ENCODE assay signal across 10 cellular contexts in the genomic region with DNA sequence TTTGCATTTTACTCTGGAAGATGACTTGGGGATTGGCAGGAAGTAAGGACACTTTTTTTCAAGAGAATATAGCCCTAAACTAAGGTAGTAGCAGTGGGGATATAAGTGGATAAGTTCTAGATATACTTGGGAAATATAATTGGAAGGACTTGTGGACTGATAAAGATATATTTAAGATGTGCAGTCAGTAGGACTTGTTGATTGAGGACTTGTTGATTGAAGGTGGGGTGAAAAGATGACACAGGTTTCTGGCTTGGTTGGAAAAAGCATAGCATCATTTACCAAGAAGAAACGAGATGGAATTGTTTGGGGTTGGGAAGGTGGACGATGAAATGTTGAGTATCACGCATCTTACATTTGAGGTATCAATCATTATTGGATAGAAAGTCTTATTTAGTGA. TPM values are rescaled to one million over a fixed set of nuclear protein-coding genes. Genes with fewer than 3 reads are reported as not detected.
A peak's percentile ranks its signal among the peaks of the same experiment; 100 is the strongest.
DNase-seq lines count a peak whose midpoint lies in the region; ATAC-seq, FAIRE-seq and TF ChIP-seq lines count a peak whose summit lies in the region.
"Had no signal": no experiment of that assay in that cellular context is flagged by ENCODE, and none has a peak within 500 bp of the region (broad histone marks: within the 10 kb centered on the region; RNA-seq: fewer than 3 reads in every experiment).

No MANE protein-coding gene starts in this region.

- H3K4me1 ChIP-seq in IMR-90 (ENCODE audit: control insufficient read depth, insufficient read depth, low read length) (peaks cover 24% of the 10 kb centered on the region), GM12878 (ENCODE audit: control insufficient read depth, insufficient read depth, low read length) (peaks cover 21% of the 10 kb centered on the region), mucosa of stomach (ENCODE audit: control insufficient read depth, insufficient read depth, low read length) (peaks cover 37% of the 10 kb centered on the region), tibial nerve (peaks cover 0 to 52% (median 18%) of the 10 kb centered on the region in 4 donors), foreskin keratinocyte (no peaks in the 10 kb centered on the region)

- no peak overlapping the region for H4K5ac ChIP-seq in IMR-90 (ENCODE audit: low read depth, low read length)

- H3K79me2 ChIP-seq in GM12878 (ENCODE audit: control insufficient read depth, insufficient read depth, low read length) = peaks cover 18% of the 10 kb centered on the region
- H3K79me2 ChIP-seq: parathyroid adenoma had no signal

- no peak overlapping the region for H4K91ac ChIP-seq in IMR-90 (ENCODE audit: insufficient read depth, low read depth, low read length)

- peaks cover 37% of the 10 kb centered on the region for H3K36me3 Mint-ChIP-seq in nephron progenitor cell (ENCODE audit: low read depth)

- H2BK5ac ChIP-seq in IMR-90 (ENCODE audit: low read depth, low read length, poor library complexity, severe bottlenecking) = no peak overlapping the region

- DNase-seq in IMR-90 = no peak
- DNase-seq in GM12878 (ENCODE audit: low read depth, low spot score) = no peak
- no peak for DNase-seq in tibial nerve (ENCODE audit: low spot score in 2 of 2)
- DNase-seq in foreskin keratinocyte = no peak
- no peak for DNase-seq in NCI-H146 (lab: John Stamatoyannopoulos, UW)
- no peak for DNase-seq in nephron progenitor cell
- DNase-seq: activated CD4-positive, CD25-positive, alpha-beta regulatory T cell treated with anti-CD3 and anti-CD28 coated beads, Interleukin-2, amount 50 U/mL, for 72 hours; stimulated activated naive B cell treated with anti-CD40 and anti-IgM and Interleukin-4, amounts not matched to agents 10 μg/mL and 1 μg/mL and 100 μg/mL, for 72 hours had no signal

- no peak overlapping the region for H3K4me3 Mint-ChIP-seq in nephron progenitor cell
- H3K4me3 Mint-ChIP-seq: stimulated activated naive B cell treated with anti-CD40 and anti-IgM and Interleukin-4, amounts not matched to agents 10 μg/mL and 1 μg/mL and 100 μg/mL, for 72 hours had no signal

- H3K79me1 ChIP-seq in IMR-90 (ENCODE audit: low read depth in 1 of 2, low read length in 2 of 2) = peaks cover 24 to 82% of the 10 kb centered on the region in 2 experiments

- intact Hi-C loops in IMR-90 (cut with micrococcal nuclease) (no loop called here), GM12878 (cut with micrococcal nuclease; ENCODE audit: unreplicated experiment) (loop anchor here (2.0 to 10.0 kb wide), 4 partner anchors 53 to 911 kb away; a partner anchor contains a TSS)

- H3K56ac ChIP-seq in IMR-90 (ENCODE audit: extremely low read depth, insufficient read depth, low read length) = no peak overlapping the region

- no peak overlapping the region for H2AK5ac ChIP-seq in IMR-90 (ENCODE audit: low read depth, low read length)

- H4K20me1 ChIP-seq in IMR-90 (ENCODE audit: insufficient read depth, low read length) = peaks cover 12% of the 10 kb centered on the region
- H4K20me1 ChIP-seq in GM12878 (ENCODE audit: control insufficient read depth, insufficient read depth) = no peaks in the 10 kb centered on the region

- H3K9me1 ChIP-seq in IMR-90 (ENCODE audit: insufficient read depth, low read length) = peaks cover 34% of the 10 kb centered on the region

- no peak for ATAC-seq in IMR-90 (ENCODE audit: low read depth)
- no peak for ATAC-seq in GM12878
- ATAC-seq in foreskin keratinocyte = no peak

- H2BK120ac ChIP-seq in IMR-90 (ENCODE audit: low read depth, low read length) = no peak overlapping the region

- dilution Hi-C loops in IMR-90 (cut with HindIII; ENCODE audit: low sequenced_read_pairs, unreplicated experiment) = no loop called here

- 0 out of 4 replicates have a peak overlapping the region, but pooled peaks of 1 of the 2 experiments have one; percentile 98 for H4K8ac ChIP-seq in IMR-90 (ENCODE audit: low read depth in 2 of 2, low read length in 2 of 2)

- no peak overlapping the region for H2BK20ac ChIP-seq in IMR-90 (ENCODE audit: low read depth, low read length)

- no peaks in the 10 kb centered on the region for H3K27me3 ChIP-seq in IMR-90 (ENCODE audit: control insufficient read depth, insufficient read depth, low read length)
- H3K27me3 ChIP-seq in GM12878 (replicated peaks in 1 of 2; ENCODE audit: control insufficient read depth in 2 of 2, insufficient read depth in 2 of 2, low read length in 1 of 2) = no peaks in the 10 kb centered on the region
- no peaks in the 10 kb centered on the region for H3K27me3 ChIP-seq in mucosa of stomach (ENCODE audit: control insufficient read depth, insufficient read depth, low read length)
- H3K27me3 ChIP-seq in tibial nerve = no peaks in the 10 kb centered on the region
- no peaks in the 10 kb centered on the region for H3K27me3 ChIP-seq in foreskin keratinocyte

- RAD21 ChIA-PET in GM12878 (lab: Charles Lee; ENCODE audit: unreplicated experiment) = interaction anchor here (0.7 to 1.8 kb wide), 4 partner anchors 9 to 54 kb away, joined by 3 to 8 read pairs (median 3); no protein-coding TSS in a partner anchor

- TSS peak; percentile 65 for BruUV-seq in IMR-90 (replicated peaks; lab: Mats Ljungman, UMichigan)
- BruUV-seq in GM12878 (replicated peaks; lab: Mats Ljungman, UMichigan) = no TSS peak

- H2AK9ac ChIP-seq in IMR-90 (replicated peaks; ENCODE audit: low read depth, low read length, poor library complexity) = no peak overlapping the region

- H3K9ac ChIP-seq in IMR-90 (ENCODE audit: low read depth, low read length) (no peak overlapping the region), GM12878 (ENCODE audit: control insufficient read depth, insufficient read depth, low read length) (no peak overlapping the region), mucosa of stomach (ENCODE audit: low read length) (peak overlapping the region; percentile 92)
- H3K9ac ChIP-seq: parathyroid adenoma had no signal

- H3K27me3 Mint-ChIP-seq in nephron progenitor cell (ENCODE audit: low read depth, poor library complexity) = no peaks in the 10 kb centered on the region
- H3K27me3 Mint-ChIP-seq: stimulated activated naive B cell treated with anti-CD40 and anti-IgM and Interleukin-4, amounts not matched to agents 10 μg/mL and 1 μg/mL and 100 μg/mL, for 72 hours had no signal

- H3K23ac ChIP-seq in IMR-90 (ENCODE audit: low read depth, low read length) = no peak overlapping the region

- TF ChIP-seq RAD21 in IMR-90 (IDR thresholded peaks at IDR 0.05; ENCODE audit: low read length) (no peak), GM12878 (IDR thresholded peaks at IDR 0.05; ENCODE audit: insufficient read depth, low read depth, low read length) (no peak)

- POLR2A ChIA-PET in IMR-90 (lab: Charles Lee; ENCODE audit: unreplicated experiment) = no interaction called here
- POLR2A ChIA-PET in GM12878 (lab: Charles Lee) = interaction anchor here (0.7 to 3.8 kb wide), 8 partner anchors 9 to 2000 kb away, joined by 3 to 34 read pairs (median 6); a partner anchor contains a TSS

- H3K4me1 Mint-ChIP-seq in nephron progenitor cell = peaks cover 4% of the 10 kb centered on the region

- FAIRE-seq in GM12878 (lab: Jason Lieb, UNC) = no peak

- in situ Hi-C loops in IMR-90 (cut with MboI; ENCODE audit: low sequenced_read_pairs) = no loop called here
- in situ Hi-C loops in GM12878 (cut with MboI) = loop anchor here (10.0 kb wide), 1 partner anchor 911 kb away; no protein-coding TSS in a partner anchor

- SMC1A ChIA-PET in GM12878 (lab: Charles Lee; ENCODE audit: uncharacterized antibody, unreplicated experiment) = interaction anchor here (0.6 to 3.1 kb wide), 3 partner anchors 9 to 110 kb away, joined by 3 to 24 read pairs (median 8); a partner anchor contains a TSS

- CTCF ChIA-PET in IMR-90 (lab: Yijun Ruan, JAX) = interaction anchor here (0.8 to 1.1 kb wide), 3 partner anchors 10 to 235 kb away, joined by 3 read pairs; a partner anchor contains a TSS
- CTCF ChIA-PET in GM12878 (lab: Yijun Ruan, JAX) = interaction anchor here (0.6 to 2.7 kb wide), 10 partner anchors 9 to 314 kb away, joined by 3 to 18 read pairs (median 4); a partner anchor contains a TSS

- H3K4ac ChIP-seq in IMR-90 (ENCODE audit: low read depth, low read length) = no peak overlapping the region

- no peak overlapping the region for H2BK15ac ChIP-seq in IMR-90 (ENCODE audit: low read depth, low read length)

- no peak overlapping the region for H3K27ac Mint-ChIP-seq in nephron progenitor cell
- H3K27ac Mint-ChIP-seq: stimulated activated naive B cell treated with anti-CD40 and anti-IgM and Interleukin-4, amounts not matched to agents 10 μg/mL and 1 μg/mL and 100 μg/mL, for 72 hours had no signal

- H3K14ac ChIP-seq in IMR-90 (replicated peaks; ENCODE audit: low read depth, low read length) = no peak overlapping the region

- H3K9me3 ChIP-seq in IMR-90 (ENCODE audit: control insufficient read depth, insufficient read depth, low read length) (no peaks in the 10 kb centered on the region), GM12878 (replicated peaks; ENCODE audit: control insufficient read depth, insufficient read depth, low read length) (no peaks in the 10 kb centered on the region), mucosa of stomach (ENCODE audit: control insufficient read depth, low read length) (no peaks in the 10 kb centered on the region), tibial nerve (no peaks in the 10 kb centered on the region)

- H3K9me3 Mint-ChIP-seq in nephron progenitor cell = no peaks in the 10 kb centered on the region
- H3K9me3 Mint-ChIP-seq: stimulated activated naive B cell treated with anti-CD40 and anti-IgM and Interleukin-4, amounts not matched to agents 10 μg/mL and 1 μg/mL and 100 μg/mL, for 72 hours had no signal

- H3K36me3 ChIP-seq in IMR-90 (ENCODE audit: control insufficient read depth, insufficient read depth, low read length) = peaks cover 55% of the 10 kb centered on the region
- H3K36me3 ChIP-seq in GM12878 (ENCODE audit: control insufficient read depth in 2 of 2, insufficient read depth in 2 of 2, low read length in 1 of 2) = peaks cover 18 to 27% of the 10 kb centered on the region in 2 experiments
- peaks cover 37% of the 10 kb centered on the region for H3K36me3 ChIP-seq in mucosa of stomach (ENCODE audit: control insufficient read depth, insufficient read depth, low read length)
- peaks cover 7 to 64% (median 27%) of the 10 kb centered on the region in 3 donors for H3K36me3 ChIP-seq in tibial nerve

- H3K27ac ChIP-seq in IMR-90 (ENCODE audit: insufficient read depth, low read length) = no peak overlapping the region
- H3K27ac ChIP-seq in GM12878 (ENCODE audit: control insufficient read depth, insufficient read depth) = peak overlapping the region; percentile 99; the same call in 1 of the 2 replicates
- H3K27ac ChIP-seq in tibial nerve = peak overlapping the region; percentile 93 to 100 (median 96)
- H3K27ac ChIP-seq in foreskin keratinocyte = no peak overlapping the region

- no peak for TF ChIP-seq POLR2A in IMR-90 (IDR thresholded peaks at IDR 0.05; ENCODE audit: low read depth, low read length)
- no peak for TF ChIP-seq POLR2A in GM12878 (IDR thresholded peaks at IDR 0.05; ENCODE audit: low read depth, low read length)
- no peak for TF ChIP-seq POLR2A in tibial nerve (IDR thresholded peaks at IDR 0.05)

- 100% methylated on average over 2 of the region's 3 CpGs; no CpG with 5 or more reads in 1 of the 2 experiments for WGBS in IMR-90 (ENCODE audit: extremely low coverage in 2 of 2, insufficient read length in 1 of 2), 2 experiments
- 92% methylated on average over 3 of the region's 3 CpGs for WGBS in GM12878 (ENCODE audit: insufficient coverage, insufficient replicate concordance, low lambda C conversion rate, missing lambda C conversion rate)
- 90 to 92% methylated on average over 3 of the region's 3 CpGs for WGBS in tibial nerve, 2 donors

- H3K4me2 ChIP-seq in IMR-90 (ENCODE audit: low read depth, low read length) (no peak overlapping the region), GM12878 (ENCODE audit: control insufficient read depth, insufficient read depth) (peak overlapping the region; percentile 86; the same call in 1 of the 2 replicates)

- H2AFZ ChIP-seq in IMR-90 (replicated peaks; ENCODE audit: low read length, poor library complexity) (no peak overlapping the region), GM12878 (ENCODE audit: control insufficient read depth, low read depth, low read length) (no peak overlapping the region)

- H3K18ac ChIP-seq in IMR-90 (ENCODE audit: low read depth, low read length) = no peak overlapping the region

- TF ChIP-seq EP300 in GM12878 (IDR thresholded peaks at IDR 0.05; ENCODE audit: borderline replicate concordance in 1 of 2, control insufficient read depth in 1 of 2, low read depth in 2 of 2, low read length in 2 of 2) (no peak), tibial nerve (IDR thresholded peaks at IDR 0.05) (no peak)

- H3K4me3 ChIP-seq in IMR-90 (ENCODE audit: insufficient read depth, low read depth, low read length) = no peak overlapping the region
- H3K4me3 ChIP-seq in GM12878 = no peak overlapping the region
- peak overlapping the region; percentile 34 for H3K4me3 ChIP-seq in mucosa of stomach (ENCODE audit: low read length)
- H3K4me3 ChIP-seq in tibial nerve = no peak overlapping the region

- TF ChIP-seq CTCF in IMR-90 (conservative IDR thresholded peaks at IDR 0.05; ENCODE audit: low read depth, low read length) (no peak), GM12878 (IDR thresholded peaks at IDR 0.05 in 2 of 3, conservative IDR thresholded peaks at IDR 0.05 in 1 of 3; ENCODE audit: control insufficient read depth in 2 of 3, extremely low read depth in 1 of 3, insufficient read depth in 1 of 3, low read depth in 3 of 3, low read length in 3 of 3) (no peak), tibial nerve (IDR thresholded peaks at IDR 0.05) (no peak), foreskin keratinocyte (conservative IDR thresholded peaks at IDR 0.05) (no peak), nephron progenitor cell (IDR thresholded peaks at IDR 0.05) (no peak)

RNA-seq across cellular contexts. Expression of a gene that starts 1.5 kb away (rescaled TPM):
- 18.6 and 24.4 TPM in 2 replicates for total RNA-seq in IMR-90 (2012; rRNA removed)
- 132 and 180 TPM in 2 replicates for polyA plus RNA-seq in IMR-90 (2012; rRNA removed)
- polyA plus RNA-seq in IMR-90 (2012; cell fraction: cytosol; rRNA removed) = 73.3 and 76.1 TPM in 2 replicates
- polyA plus RNA-seq in IMR-90 (2012; cell fraction: nucleus; rRNA removed; ENCODE audit: low replicate concordance) = 71.9 and 78.4 TPM in 2 replicates
- total RNA-seq in GM12878 (2013; cell fraction: nucleolus; rRNA removed) = 12.9 and 13.0 TPM in 2 replicates
- total RNA-seq in GM12878 (2014; rRNA removed) = 167 and 172 TPM in 2 replicates
- 115 and 120 TPM in 2 replicates for total RNA-seq in GM12878 (2014; rRNA removed; fragmentation: Illumina TruSeq; extraction: Trizol)
- 184 and 192 TPM in 2 replicates for total RNA-seq in GM12878 (2021)
- 24.6 TPM for polyA plus RNA-seq in GM12878 (2011; ENCODE audit: low read depth)
- 88.7 and 152 TPM in 2 replicates for polyA plus RNA-seq in GM12878 (2011; rRNA removed)
- polyA plus RNA-seq in GM12878 (2011; cell fraction: cytosol; rRNA removed) = 130 and 152 TPM in 2 replicates
- polyA plus RNA-seq in GM12878 (2011; cell fraction: nucleus; rRNA removed) = 111 and 132 TPM in 2 replicates
- polyA plus RNA-seq in GM12878 (2012) = 202 and 218 TPM in 2 replicates
- polyA plus RNA-seq in GM12878 (2014; fragmentation: Illumina TruSeq; extraction: Trizol) = 146 and 159 TPM in 2 replicates
- 10 to 100 TPM; 27.2 to 78.9 TPM for polyA plus RNA-seq in GM12878 (2014; fragmentation: Nextera tagmentation; extraction: Ambion mirVana)
- polyA plus RNA-seq in GM12878 (2014; rRNA removed) = 251 and 257 TPM in 2 replicates
- 100 to 1,000 TPM in 1 of 2 experiments, 10 to 100 TPM in 1; 26.7 to 203 TPM for polyA plus RNA-seq in GM12878 (2016; fragmentation: Nextera tagmentation; extraction: Ambion mirVana)
- 40.4 and 53.3 TPM in 2 replicates for polyA minus RNA-seq in GM12878 (2011; rRNA and poly(A)+ RNA removed)
- 18.0 and 36.9 TPM in 2 replicates for polyA minus RNA-seq in GM12878 (2011; cell fraction: cytosol; rRNA and poly(A)+ RNA removed)
- polyA minus RNA-seq in GM12878 (2011; cell fraction: nucleus; rRNA and poly(A)+ RNA removed) = 21.3 and 29.7 TPM in 2 replicates
- 100 to 1,000 TPM; 148 to 235 (median 155) TPM for total RNA-seq in tibial nerve
- 152 and 171 TPM in 2 replicates for total RNA-seq in foreskin keratinocyte
- polyA plus RNA-seq in foreskin keratinocyte = 195 and 218 TPM in 2 replicates

RNA-seq across cellular contexts. Expression of a gene that starts 5.7 kb away (rescaled TPM):
- total RNA-seq in IMR-90 (2012; rRNA removed) = 16.7 and 33.5 TPM in 2 replicates
- 66.2 and 108 TPM in 2 replicates for polyA plus RNA-seq in IMR-90 (2012; rRNA removed)
- 41.8 and 75.0 TPM in 2 replicates for polyA plus RNA-seq in IMR-90 (2012; cell fraction: cytosol; rRNA removed)
- polyA plus RNA-seq in IMR-90 (2012; cell fraction: nucleus; rRNA removed; ENCODE audit: low replicate concordance) = 76.6 and 101 TPM in 2 replicates
- total RNA-seq in GM12878 (2013; cell fraction: nucleolus; rRNA removed) = 113 and 122 TPM in 2 replicates
- 12.8 and 14.8 TPM in 2 replicates for total RNA-seq in GM12878 (2014; rRNA removed)
- total RNA-seq in GM12878 (2014; rRNA removed; fragmentation: Illumina TruSeq; extraction: Trizol) = 7.7 and 9.3 TPM in 2 replicates
- 35.0 and 49.2 TPM in 2 replicates for total RNA-seq in GM12878 (2021)
- 79.8 TPM for polyA plus RNA-seq in GM12878 (2011; ENCODE audit: low read depth)
- polyA plus RNA-seq in GM12878 (2011; rRNA removed) = 51.8 and 64.6 TPM in 2 replicates
- polyA plus RNA-seq in GM12878 (2011; cell fraction: cytosol; rRNA removed) = 41.7 and 60.9 TPM in 2 replicates
- 249 and 317 TPM in 2 replicates for polyA plus RNA-seq in GM12878 (2011; cell fraction: nucleus; rRNA removed)
- 59.6 and 62.7 TPM in 2 replicates for polyA plus RNA-seq in GM12878 (2012)
- polyA plus RNA-seq in GM12878 (2014; fragmentation: Illumina TruSeq; extraction: Trizol) = 58.9 and 71.1 TPM in 2 replicates
- polyA plus RNA-seq in GM12878 (2014; fragmentation: Nextera tagmentation; extraction: Ambion mirVana) = 10 to 100 TPM in 1 of 2 experiments, 1 to 10 TPM in 1; 7.5 to 14.4 TPM
- 45.0 and 50.3 TPM in 2 replicates for polyA plus RNA-seq in GM12878 (2014; rRNA removed)
- polyA plus RNA-seq in GM12878 (2016; fragmentation: Nextera tagmentation; extraction: Ambion mirVana) = 10 to 100 TPM; 38.0 to 38.6 TPM
- polyA minus RNA-seq in GM12878 (2011; rRNA and poly(A)+ RNA removed) = 42.7 and 57.7 TPM in 2 replicates
- polyA minus RNA-seq in GM12878 (2011; cell fraction: cytosol; rRNA and poly(A)+ RNA removed) = 12.2 and 21.0 TPM in 2 replicates
- 43.4 and 44.5 TPM in 2 replicates for polyA minus RNA-seq in GM12878 (2011; cell fraction: nucleus; rRNA and poly(A)+ RNA removed)
- 10 to 100 TPM; 45.6 to 81.3 (median 58.0) TPM for total RNA-seq in tibial nerve
- total RNA-seq in foreskin keratinocyte = 36.3 and 43.3 TPM in 2 replicates
- 33.0 and 33.1 TPM in 2 replicates for polyA plus RNA-seq in foreskin keratinocyte

RNA-seq across cellular contexts. Expression of a gene that starts 9.9 kb away (rescaled TPM):
- 272 and 339 TPM in 2 replicates for total RNA-seq in IMR-90 (2012; rRNA removed)
- 367 and 389 TPM in 2 replicates for polyA plus RNA-seq in IMR-90 (2012; rRNA removed)
- 266 and 365 TPM in 2 replicates for polyA plus RNA-seq in IMR-90 (2012; cell fraction: cytosol; rRNA removed)
- 346 and 590 TPM in 2 replicates for polyA plus RNA-seq in IMR-90 (2012; cell fraction: nucleus; rRNA removed; ENCODE audit: low replicate concordance)
- 79.6 and 83.1 TPM in 2 replicates for total RNA-seq in GM12878 (2013; cell fraction: nucleolus; rRNA removed)
- 73.7 and 74.2 TPM in 2 replicates for total RNA-seq in GM12878 (2014; rRNA removed)
- total RNA-seq in GM12878 (2014; rRNA removed; fragmentation: Illumina TruSeq; extraction: Trizol) = 75.0 and 76.6 TPM in 2 replicates
- 90.4 and 90.7 TPM in 2 replicates for total RNA-seq in GM12878 (2021)
- polyA plus RNA-seq in GM12878 (2011; ENCODE audit: low read depth) = 64.4 TPM
- 121 and 163 TPM in 2 replicates for polyA plus RNA-seq in GM12878 (2011; rRNA removed)
- 207 and 217 TPM in 2 replicates for polyA plus RNA-seq in GM12878 (2011; cell fraction: cytosol; rRNA removed)
- 211 and 266 TPM in 2 replicates for polyA plus RNA-seq in GM12878 (2011; cell fraction: nucleus; rRNA removed)
- polyA plus RNA-seq in GM12878 (2012) = 69.8 and 84.3 TPM in 2 replicates
- 108 and 111 TPM in 2 replicates for polyA plus RNA-seq in GM12878 (2014; fragmentation: Illumina TruSeq; extraction: Trizol)
- polyA plus RNA-seq in GM12878 (2014; fragmentation: Nextera tagmentation; extraction: Ambion mirVana) = 10 to 100 TPM; 51.8 to 77.8 TPM
- polyA plus RNA-seq in GM12878 (2014; rRNA removed) = 91.9 and 93.7 TPM in 2 replicates
- 100 to 1,000 TPM; 105 to 124 TPM for polyA plus RNA-seq in GM12878 (2016; fragmentation: Nextera tagmentation; extraction: Ambion mirVana)
- polyA minus RNA-seq in GM12878 (2011; rRNA and poly(A)+ RNA removed) = 129 and 149 TPM in 2 replicates
- 31.7 and 42.2 TPM in 2 replicates for polyA minus RNA-seq in GM12878 (2011; cell fraction: cytosol; rRNA and poly(A)+ RNA removed)
- polyA minus RNA-seq in GM12878 (2011; cell fraction: nucleus; rRNA and poly(A)+ RNA removed) = 47.0 and 71.9 TPM in 2 replicates
- total RNA-seq in tibial nerve = 100 to 1,000 TPM; 139 to 148 (median 140) TPM
- 143 and 151 TPM in 2 replicates for total RNA-seq in foreskin keratinocyte
- 143 and 150 TPM in 2 replicates for polyA plus RNA-seq in foreskin keratinocyte

RNA-seq across cellular contexts. Expression of a gene that starts 10.1 kb away (rescaled TPM):
- total RNA-seq in IMR-90 (2012; rRNA removed) (11.1 and 11.5 TPM in 2 replicates), GM12878 (2014; rRNA removed) (20.5 and 27.3 TPM in 2 replicates), GM12878 (2014; rRNA removed; fragmentation: Illumina TruSeq; extraction: Trizol) (14.2 and 15.4 TPM in 2 replicates), GM12878 (2021) (26.3 and 27.3 TPM in 2 replicates), tibial nerve (10 to 100 TPM; 13.9 to 34.1 (median 18.2) TPM), foreskin keratinocyte (25.0 and 26.1 TPM in 2 replicates)
- polyA plus RNA-seq in IMR-90 (2012; rRNA removed) (9.0 and 10.8 TPM in 2 replicates), GM12878 (2011; rRNA removed) (21.7 and 22.5 TPM in 2 replicates), GM12878 (2014; fragmentation: Illumina TruSeq; extraction: Trizol) (21.5 and 26.1 TPM in 2 replicates), GM12878 (2014; fragmentation: Nextera tagmentation; extraction: Ambion mirVana) (10 to 100 TPM in 1 of 2 experiments, 1 to 10 TPM in 1; 4.7 to 15.8 TPM), GM12878 (2014; rRNA removed) (20.6 and 21.8 TPM in 2 replicates), GM12878 (2016; fragmentation: Nextera tagmentation; extraction: Ambion mirVana) (10 to 100 TPM; 51.0 to 51.2 TPM), foreskin keratinocyte (30.4 and 34.6 TPM in 2 replicates)
- polyA plus RNA-seq in IMR-90 (2012; cell fraction: cytosol; rRNA removed) = 2.5 and 3.4 TPM in 2 replicates
- polyA plus RNA-seq in IMR-90 (2012; cell fraction: nucleus; rRNA removed; ENCODE audit: low replicate concordance) = 6.7 and 14.2 TPM in 2 replicates
- total RNA-seq in GM12878 (2013; cell fraction: nucleolus; rRNA removed) = 40.8 and 45.4 TPM in 2 replicates
- polyA plus RNA-seq in GM12878 (2011; ENCODE audit: low read depth) = 5.9 TPM
- 14.1 and 16.8 TPM in 2 replicates for polyA plus RNA-seq in GM12878 (2011; cell fraction: cytosol; rRNA removed)
- 24.1 and 31.9 TPM in 2 replicates for polyA plus RNA-seq in GM12878 (2011; cell fraction: nucleus; rRNA removed)
- polyA plus RNA-seq in GM12878 (2012) = 11.1 and 14.3 TPM in 2 replicates
- polyA minus RNA-seq in GM12878 (2011; rRNA and poly(A)+ RNA removed) = 16.2 and 18.1 TPM in 2 replicates
- 3.7 and 6.0 TPM in 2 replicates for polyA minus RNA-seq in GM12878 (2011; cell fraction: cytosol; rRNA and poly(A)+ RNA removed)
- polyA minus RNA-seq in GM12878 (2011; cell fraction: nucleus; rRNA and poly(A)+ RNA removed) = 24.1 and 35.8 TPM in 2 replicates

RNA-seq across cellular contexts. Expression of a gene that starts 42.1 kb away (rescaled TPM):
- 1.4 and 1.7 TPM in 2 replicates for total RNA-seq in IMR-90 (2012; rRNA removed)
- 3.3 and 3.8 TPM in 2 replicates for polyA plus RNA-seq in IMR-90 (2012; rRNA removed)
- polyA plus RNA-seq in IMR-90 (2012; cell fraction: cytosol; rRNA removed) = 2.0 and 3.8 TPM in 2 replicates
- 6.7 and 13.0 TPM in 2 replicates for polyA plus RNA-seq in IMR-90 (2012; cell fraction: nucleus; rRNA removed; ENCODE audit: low replicate concordance)
- 0.56 and 0.92 TPM in 2 replicates for total RNA-seq in GM12878 (2013; cell fraction: nucleolus; rRNA removed)
- 0.34 and 0.38 TPM in 2 replicates for total RNA-seq in GM12878 (2014; rRNA removed)
- total RNA-seq in GM12878 (2014; rRNA removed; fragmentation: Illumina TruSeq; extraction: Trizol) = 0.14 and 0.18 TPM in 2 replicates
- 0.56 and 0.64 TPM in 2 replicates for total RNA-seq in GM12878 (2021)
- 0.17 TPM for polyA plus RNA-seq in GM12878 (2011; ENCODE audit: low read depth)
- polyA plus RNA-seq in GM12878 (2011; rRNA removed) = 0.01 and 0.04 TPM in 2 replicates
- 0.01 and 0.02 TPM in 2 replicates for polyA plus RNA-seq in GM12878 (2011; cell fraction: cytosol; rRNA removed)
- 0.31 and 0.32 TPM in 2 replicates for polyA plus RNA-seq in GM12878 (2011; cell fraction: nucleus; rRNA removed)
- 0.51 and 0.58 TPM in 2 replicates for polyA plus RNA-seq in GM12878 (2012)
- polyA plus RNA-seq in GM12878 (2014; fragmentation: Illumina TruSeq; extraction: Trizol) = 0.02 and 0.22 TPM in 2 replicates
- polyA plus RNA-seq in GM12878 (2014; fragmentation: Nextera tagmentation; extraction: Ambion mirVana) = under 1 TPM in 1 of 2 experiments, not detected in 1; 0.02 TPM
- polyA plus RNA-seq in GM12878 (2014; rRNA removed) = 0.47 and 0.66 TPM in 2 replicates
- under 1 TPM; 0.04 to 0.09 TPM for polyA plus RNA-seq in GM12878 (2016; fragmentation: Nextera tagmentation; extraction: Ambion mirVana)
- under 0.01 and 0.10 TPM in 2 replicates for polyA minus RNA-seq in GM12878 (2011; rRNA and poly(A)+ RNA removed)
- 0.10 TPM in 1 of 2 replicates, not detected in the other for polyA minus RNA-seq in GM12878 (2011; cell fraction: cytosol; rRNA and poly(A)+ RNA removed)
- polyA minus RNA-seq in GM12878 (2011; cell fraction: nucleus; rRNA and poly(A)+ RNA removed) = 0.12 and 0.19 TPM in 2 replicates
- 10 to 100 TPM; 12.6 to 27.8 (median 20.1) TPM for total RNA-seq in tibial nerve
- 0.03 and 0.11 TPM in 2 replicates for total RNA-seq in foreskin keratinocyte
- polyA plus RNA-seq in foreskin keratinocyte = 0.02 and 0.03 TPM in 2 replicates

Comparison
In these comparisons a context has a peak if more than half of its experiments do, and no peak if none do; other contexts are left out.
1. H3K27ac ChIP-seq: peak in GM12878 (single experiment) and tibial nerve (4 of 4); none in IMR-90 (single experiment) and foreskin keratinocyte (single experiment).